In the genomic region with DNA sequence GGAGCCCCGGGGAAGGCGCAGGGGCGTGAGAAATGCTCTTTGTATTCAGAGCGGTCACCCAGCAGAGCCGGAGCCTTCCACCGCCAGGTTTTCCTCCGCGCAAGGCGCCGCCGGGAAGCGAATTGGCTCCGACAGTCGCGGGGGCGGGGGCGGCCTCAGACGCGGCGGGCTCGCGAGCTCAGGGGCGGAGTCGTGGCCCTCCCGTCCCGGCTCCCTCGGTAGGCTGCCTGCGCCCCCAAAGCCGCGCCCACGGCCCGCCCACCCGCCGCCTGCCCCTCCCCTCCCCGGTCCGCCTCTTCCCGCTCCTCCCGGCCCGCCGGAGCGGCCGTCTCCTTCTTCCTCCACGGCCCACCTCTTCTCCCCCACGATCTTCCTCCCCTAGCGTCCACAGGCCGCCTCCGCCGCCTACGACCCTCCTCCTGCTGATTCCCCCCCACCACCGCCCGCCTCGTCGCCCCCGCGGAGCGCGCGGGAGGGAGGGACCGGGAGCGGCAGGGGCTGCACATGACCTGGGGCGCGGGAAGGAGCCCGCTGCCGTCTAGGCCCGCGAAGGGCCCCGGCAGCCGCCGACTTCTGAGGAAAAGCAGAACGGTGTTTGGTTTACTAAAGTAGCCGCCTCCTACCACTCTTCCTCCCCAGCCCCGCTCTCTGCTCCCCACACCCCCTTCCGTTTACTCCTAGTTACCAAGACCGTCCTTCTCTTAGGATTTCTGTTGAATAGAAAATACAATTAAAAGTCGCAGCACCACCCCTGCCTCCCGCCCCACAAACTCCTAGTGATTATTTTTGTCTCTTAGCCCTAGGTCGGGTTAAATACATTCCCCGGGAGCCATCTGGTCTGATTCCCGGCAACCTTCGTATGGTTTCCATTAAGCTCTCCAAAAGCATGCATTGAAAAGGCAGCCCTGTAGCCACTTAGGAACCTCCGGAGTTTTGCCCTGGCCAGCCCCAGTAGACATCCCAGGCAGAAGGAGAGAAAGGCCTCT, we compare ENCODE assay signal across 8 cellular contexts. TPM values are rescaled to one million over a fixed set of nuclear protein-coding genes. Genes with fewer than 3 reads are reported as not detected.
DNase-seq lines count a peak whose midpoint lies in the region; ATAC-seq and TF ChIP-seq lines count a peak whose summit lies in the region.

No MANE protein-coding gene starts in this region.

- H3K9me3 ChIP-seq in ectodermal cell (ENCODE audit: control insufficient read depth, low read length) (no peaks in the 10 kb centered on the region), lung (ENCODE audit: control insufficient read depth in 2 of 2, insufficient read depth in 1 of 2, low read length in 1 of 2) (no peaks in the 10 kb centered on the region)

- H3K4me3 ChIP-seq in ectodermal cell (ENCODE audit: insufficient read depth, low read depth, low read length) (peak overlapping the region; percentile 50), lung (peak overlapping the region; percentile 58)

- ATAC-seq in GM19397 (IDR thresholded peaks at IDR 0.05; ENCODE audit: unreplicated experiment) (peak; percentile 91), HG03571 (IDR thresholded peaks at IDR 0.05; ENCODE audit: unreplicated experiment) (peak; percentile 91), lung (ENCODE audit: insufficient read depth, low FRiP score) (peak; percentile 91)

- DNase-seq in NCI-H774 (lab: John Stamatoyannopoulos, UW) (peak; percentile 72), lung (ENCODE audit: low spot score) (peak; percentile 89)
- peak; percentile 51 to 78 for DNase-seq in activated CD8-positive, alpha-beta memory T cell treated with anti-CD3 and anti-CD28 coated beads for 1 hour (ENCODE audit: extremely low read depth in 1 of 2, low read depth in 1 of 2)
- DNase-seq in stimulated activated CD4-positive, alpha-beta T cell treated with anti-CD3 and anti-CD28 coated beads, TNF-alpha, amount 100 ng/mL, for 1 hour (ENCODE audit: low read depth in 3 of 3, low spot score in 1 of 3): peak; percentile 35 to 71 (median 64)

- 3 to 4% methylated on average over 80 to 81 of the region's 81 CpGs for WGBS in ectodermal cell, 2 experiments
- 1 to 2% methylated on average over 49 to 81 of the region's 81 CpGs for WGBS in lung, 2 donors

- H3K27me3 ChIP-seq in ectodermal cell (ENCODE audit: control insufficient read depth, insufficient read depth, low read length, poor library complexity, severe bottlenecking) (no peaks in the 10 kb centered on the region), lung (ENCODE audit: control insufficient read depth, insufficient read depth) (no peaks in the 10 kb centered on the region)

- TF ChIP-seq CTCF in C4-2B (conservative IDR thresholded peaks at IDR 0.05) (no peak), lung (IDR thresholded peaks at IDR 0.05; ENCODE audit: control extremely low read depth, extremely low read depth) (no peak)

- H3K4me1 ChIP-seq in ectodermal cell (ENCODE audit: control insufficient read depth, insufficient read depth, low read length) (peaks cover 7% of the 10 kb centered on the region), lung (ENCODE audit: control insufficient read depth in 2 of 2, insufficient read depth in 2 of 2, low read length in 2 of 2) (peaks cover 13 to 22% of the 10 kb centered on the region in 2 donors)

- H3K36me3 ChIP-seq in ectodermal cell (ENCODE audit: control insufficient read depth, insufficient read depth, low read length): no peaks in the 10 kb centered on the region
- H3K36me3 ChIP-seq in lung (ENCODE audit: control insufficient read depth in 2 of 2, insufficient read depth in 2 of 2, low read length in 2 of 2): no peaks in the 10 kb centered on the region

- H3K27ac ChIP-seq in C4-2B (peak overlapping the region; percentile 54), ectodermal cell (ENCODE audit: insufficient read depth, low read depth, low read length, poor library complexity, severe bottlenecking) (peak overlapping the region; percentile 95), lung (ENCODE audit: low read depth in 1 of 2, low read length in 1 of 2) (peak overlapping the region; percentile 91 to 93)

RNA-seq across cellular contexts. Expression of a gene that starts 53.2 kb away (rescaled TPM):
- not detected for polyA plus RNA-seq in ectodermal cell (2013, experiment 1 of 4)
- polyA plus RNA-seq in ectodermal cell (2013, experiment 2 of 4): not detected
- polyA plus RNA-seq in ectodermal cell (2013, experiment 3 of 4): not detected
- polyA plus RNA-seq in ectodermal cell (2013, experiment 4 of 4): not detected
- not detected for total RNA-seq in lung
- not detected for polyA plus RNA-seq in lung

Comparison
In these comparisons a context has a peak if more than half of its experiments do, and no peak if none do; other contexts are left out.
1. Peak in every context shown above with its lines: DNase-seq, ATAC-seq, H3K4me3 ChIP-seq and H3K27ac ChIP-seq.